In the genomic region with DNA sequence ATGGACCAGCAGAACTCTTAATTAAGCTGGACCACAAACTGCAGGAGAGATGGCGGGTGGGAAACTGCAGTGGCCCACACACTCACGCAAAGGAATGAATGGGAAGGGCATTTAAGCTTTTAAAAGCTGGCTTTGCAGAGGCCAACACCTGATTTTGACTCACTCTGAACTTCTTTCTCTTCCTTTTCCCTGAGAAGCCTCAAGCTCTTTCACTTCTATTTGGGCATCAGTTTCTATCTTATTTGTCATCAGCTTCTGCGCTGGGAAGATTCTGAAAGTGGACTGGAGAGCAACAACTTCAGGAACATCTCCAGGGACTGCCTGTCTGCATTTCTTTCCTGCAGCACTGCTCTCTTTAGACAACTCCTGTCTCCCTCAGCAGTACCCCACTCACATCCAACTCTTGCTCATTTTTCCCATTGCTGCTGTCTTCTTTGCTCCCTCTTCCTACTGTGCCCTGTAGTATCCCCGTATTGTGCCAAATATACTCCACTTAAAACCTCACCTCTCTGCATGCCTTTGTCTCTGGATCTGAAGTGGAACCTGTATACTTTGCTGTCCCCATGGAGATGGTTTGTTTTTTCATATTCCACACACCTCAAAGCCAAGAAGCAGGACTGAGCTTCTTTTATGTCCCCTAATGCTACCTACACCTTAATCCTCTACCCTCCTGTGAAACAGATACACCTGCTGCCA, we compare ENCODE assay signal across 16 cellular contexts.
DNase-seq lines count a peak whose midpoint lies in the region; ATAC-seq and TF ChIP-seq lines count a peak whose summit lies in the region.
"Had no signal": no experiment of that assay in that cellular context is flagged by ENCODE, and none has a peak within 500 bp of the region (broad histone marks: within the 10 kb centered on the region; RNA-seq: fewer than 3 reads in every experiment).

No MANE protein-coding gene starts in this region.

- peaks cover 10% of the 10 kb centered on the region; the same call in 1 of the 2 replicates for H3K9me1 ChIP-seq in IMR-90 (ENCODE audit: insufficient read depth, low read length)

- DNase-seq in AG10803 (ENCODE audit: low read depth) = peak; percentile 9
- DNase-seq in IMR-90 = peak; percentile 12
- peak; percentile 51 for DNase-seq in RPMI8226
- DNase-seq in left kidney (ENCODE audit: low read depth, low spot score) = peak; percentile 21
- DNase-seq in aorta = no peak
- DNase-seq: activated CD8-positive, alpha-beta T cell treated with anti-CD3 and anti-CD28 coated beads, Interleukin-2, amount 10 ng/mL, durations not matched to agents 7 days and 5 days; activated gamma-delta T cell; central memory CD4-positive, alpha-beta T cell; GOT3; left colon; naive B cell; SHP77 treated with DMSO at 0.1 percent for 48 hours had no signal

- intact Hi-C loops in IMR-90 (cut with micrococcal nuclease) = no loop called here
- intact Hi-C loops in aorta (cut with DNase I) = no loop called here

- H3K4me3 ChIP-seq in AG10803 (ENCODE audit: low read length) = no peak overlapping the region
- no peak overlapping the region for H3K4me3 ChIP-seq in IMR-90 (ENCODE audit: insufficient read depth, low read depth, low read length)
- H3K4me3 ChIP-seq in aorta (ENCODE audit: low read length in 2 of 2) = no peak overlapping the region
- H3K4me3 ChIP-seq: vagina had no signal

- no peak overlapping the region for H2BK15ac ChIP-seq in IMR-90 (ENCODE audit: low read depth, low read length)

- H3K9me3 ChIP-seq in IMR-90 (ENCODE audit: control insufficient read depth, insufficient read depth, low read length) (no peaks in the 10 kb centered on the region), aorta (ENCODE audit: control insufficient read depth, low read length) (no peaks in the 10 kb centered on the region)
- H3K9me3 ChIP-seq: vagina had no signal

- H3K36me3 ChIP-seq in IMR-90 (ENCODE audit: control insufficient read depth, insufficient read depth, low read length) (no peaks in the 10 kb centered on the region), aorta (ENCODE audit: control insufficient read depth in 1 of 2, insufficient read depth in 2 of 2, low read length in 1 of 2) (no peaks in the 10 kb centered on the region)
- H3K36me3 ChIP-seq: vagina had no signal

- no peak for ATAC-seq in IMR-90 (ENCODE audit: low read depth)
- no peak for ATAC-seq in GM18517 (IDR thresholded peaks at IDR 0.05; ENCODE audit: unreplicated experiment)
- ATAC-seq in aorta (ENCODE audit: low FRiP score) = no peak
- ATAC-seq in HG03460 (IDR thresholded peaks at IDR 0.05; ENCODE audit: unreplicated experiment) = no peak
- ATAC-seq in GM19463 (IDR thresholded peaks at IDR 0.05; ENCODE audit: unreplicated experiment) = no peak
- ATAC-seq: activated CD8-positive, alpha-beta T cell treated with anti-CD3 and anti-CD28 coated beads, Interleukin-2, amount 10 ng/mL, durations not matched to agents 7 days and 5 days; left colon had no signal

- in situ Hi-C loops in IMR-90 (cut with MboI; ENCODE audit: low sequenced_read_pairs) = no loop called here

- H2AK5ac ChIP-seq in IMR-90 (ENCODE audit: low read depth, low read length) = no peak overlapping the region

- no peak overlapping the region for H4K5ac ChIP-seq in IMR-90 (ENCODE audit: low read depth, low read length)

- TF ChIP-seq CTCF in AG10803 (conservative IDR thresholded peaks at IDR 0.05; ENCODE audit: low read length) (no peak), IMR-90 (conservative IDR thresholded peaks at IDR 0.05; ENCODE audit: low read depth, low read length) (no peak)

- no peak overlapping the region for H3K18ac ChIP-seq in IMR-90 (ENCODE audit: low read depth, low read length)

- no peak overlapping the region for H4K91ac ChIP-seq in IMR-90 (ENCODE audit: insufficient read depth, low read depth, low read length)

- no peak overlapping the region for H3K4me2 ChIP-seq in IMR-90 (ENCODE audit: low read depth, low read length)

- no peaks in the 10 kb centered on the region for H3K79me1 ChIP-seq in IMR-90 (ENCODE audit: low read depth in 1 of 2, low read length in 2 of 2)

- H3K14ac ChIP-seq in IMR-90 (replicated peaks; ENCODE audit: low read depth, low read length) = 0 out of 2 replicates have a peak overlapping the region, but pooled peaks have one; percentile 1

- dilution Hi-C loops in IMR-90 (cut with HindIII; ENCODE audit: low sequenced_read_pairs, unreplicated experiment) = no loop called here

- H2AFZ ChIP-seq in IMR-90 (replicated peaks; ENCODE audit: low read length, poor library complexity) = no peak overlapping the region

- no peak overlapping the region for H3K56ac ChIP-seq in IMR-90 (ENCODE audit: extremely low read depth, insufficient read depth, low read length)

- H2BK5ac ChIP-seq in IMR-90 (ENCODE audit: low read depth, low read length, poor library complexity, severe bottlenecking) = no peak overlapping the region

- BruUV-seq in IMR-90 (replicated peaks; lab: Mats Ljungman, UMichigan) = no TSS peak

- H3K27me3 ChIP-seq in IMR-90 (ENCODE audit: control insufficient read depth, insufficient read depth, low read length) = no peaks in the 10 kb centered on the region
- no peaks in the 10 kb centered on the region for H3K27me3 ChIP-seq in aorta (ENCODE audit: control insufficient read depth in 1 of 2, insufficient read depth in 2 of 2, low read length in 1 of 2)
- H3K27me3 ChIP-seq: vagina had no signal

- no peak overlapping the region for H2BK20ac ChIP-seq in IMR-90 (ENCODE audit: low read depth, low read length)

- POLR2A ChIA-PET in IMR-90 (lab: Charles Lee; ENCODE audit: unreplicated experiment) = no interaction called here

- H2AK9ac ChIP-seq in IMR-90 (replicated peaks; ENCODE audit: low read depth, low read length, poor library complexity) = no peak overlapping the region

- no peak overlapping the region for H4K8ac ChIP-seq in IMR-90 (ENCODE audit: low read depth in 2 of 2, low read length in 2 of 2)

- TF ChIP-seq RAD21 in IMR-90 (IDR thresholded peaks at IDR 0.05; ENCODE audit: low read length) = no peak

- WGBS in IMR-90 (ENCODE audit: extremely low coverage in 2 of 2, insufficient read length in 1 of 2), 2 experiments = 100% methylated on average over 1 of the region's 4 CpGs; no CpG with 5 or more reads in 1 of the 2 experiments
- WGBS in aorta, 2 donors = 89 to 90% methylated on average over 4 of the region's 4 CpGs

- H3K9ac ChIP-seq in IMR-90 (ENCODE audit: low read depth, low read length) = no peak overlapping the region

- no peak for TF ChIP-seq POLR2A in IMR-90 (IDR thresholded peaks at IDR 0.05; ENCODE audit: low read depth, low read length)

- no peak overlapping the region for H3K27ac ChIP-seq in IMR-90 (ENCODE audit: insufficient read depth, low read length)
- H3K27ac ChIP-seq in aorta (ENCODE audit: low read depth in 1 of 2, low read length in 2 of 2) = no peak overlapping the region
- H3K27ac ChIP-seq: vagina had no signal

- CTCF ChIA-PET in IMR-90 (lab: Yijun Ruan, JAX) = interaction anchor here (0.6 to 2.4 kb wide), 2 partner anchors 10 to 281 kb away, joined by 3 to 9 read pairs; no protein-coding TSS in a partner anchor

- no peaks in the 10 kb centered on the region for H4K20me1 ChIP-seq in IMR-90 (ENCODE audit: insufficient read depth, low read length)

- no peak overlapping the region for H3K23ac ChIP-seq in IMR-90 (ENCODE audit: low read depth, low read length)

- H3K4me1 ChIP-seq in IMR-90 (ENCODE audit: control insufficient read depth, insufficient read depth, low read length) (peaks cover 2% of the 10 kb centered on the region; the same call in 1 of the 2 replicates), aorta (ENCODE audit: control insufficient read depth in 1 of 2, insufficient read depth in 2 of 2, low read length in 2 of 2) (no peaks in the 10 kb centered on the region)

- no peak overlapping the region for H3K4ac ChIP-seq in IMR-90 (ENCODE audit: low read depth, low read length)

- H2BK120ac ChIP-seq in IMR-90 (ENCODE audit: low read depth, low read length) = no peak overlapping the region

TF ChIP-seq in IMR-90, 13 proteins besides CTCF, POLR2A, EP300 and RAD21:
- no peak for TF ChIP-seq BHLHE40 (IDR thresholded peaks at IDR 0.05; ENCODE audit: low read depth, low read length)
- no peak for TF ChIP-seq MXI1 (IDR thresholded peaks at IDR 0.05; ENCODE audit: borderline replicate concordance, low read depth, low read length)
- TF ChIP-seq NFE2L2 (IDR thresholded peaks at IDR 0.05; ENCODE audit: low read depth, low read length) = no peak
- TF ChIP-seq USF2 (IDR thresholded peaks at IDR 0.05; ENCODE audit: low read depth, low read length) = no peak
- no peak for TF ChIP-seq ELK1 (IDR thresholded peaks at IDR 0.05; ENCODE audit: borderline replicate concordance, low read depth, low read length)
- no peak for TF ChIP-seq RCOR1 (IDR thresholded peaks at IDR 0.05; ENCODE audit: insufficient replicate concordance, low read length)
- no peak for TF ChIP-seq SMC3 (IDR thresholded peaks at IDR 0.05; ENCODE audit: low read depth, low read length)
- TF ChIP-seq MAFK (IDR thresholded peaks at IDR 0.05; ENCODE audit: low read depth, low read length) = no peak
- TF ChIP-seq MAZ (IDR thresholded peaks at IDR 0.05; ENCODE audit: borderline replicate concordance, low read depth, low read length) = no peak
- TF ChIP-seq RFX5 (IDR thresholded peaks at IDR 0.05; ENCODE audit: low read depth, low read length) = no peak
- TF ChIP-seq FOS (IDR thresholded peaks at IDR 0.05; ENCODE audit: low read depth, low read length) = no peak
- TF ChIP-seq CEBPB (IDR thresholded peaks at IDR 0.05; ENCODE audit: low read depth, low read length) = no peak
- TF ChIP-seq CHD1 (IDR thresholded peaks at IDR 0.05; ENCODE audit: low read depth, low read length) = no peak

Comparison
In these comparisons a context has a peak if more than half of its experiments do, and no peak if none do; other contexts are left out.
1. DNase-seq: peak in AG10803 (single experiment), IMR-90 (single experiment), RPMI8226 (single experiment) and left kidney (single experiment); none in aorta (0 of 2).